13 cellular contexts compared by ENCODE assay signal in the genomic region with DNA sequence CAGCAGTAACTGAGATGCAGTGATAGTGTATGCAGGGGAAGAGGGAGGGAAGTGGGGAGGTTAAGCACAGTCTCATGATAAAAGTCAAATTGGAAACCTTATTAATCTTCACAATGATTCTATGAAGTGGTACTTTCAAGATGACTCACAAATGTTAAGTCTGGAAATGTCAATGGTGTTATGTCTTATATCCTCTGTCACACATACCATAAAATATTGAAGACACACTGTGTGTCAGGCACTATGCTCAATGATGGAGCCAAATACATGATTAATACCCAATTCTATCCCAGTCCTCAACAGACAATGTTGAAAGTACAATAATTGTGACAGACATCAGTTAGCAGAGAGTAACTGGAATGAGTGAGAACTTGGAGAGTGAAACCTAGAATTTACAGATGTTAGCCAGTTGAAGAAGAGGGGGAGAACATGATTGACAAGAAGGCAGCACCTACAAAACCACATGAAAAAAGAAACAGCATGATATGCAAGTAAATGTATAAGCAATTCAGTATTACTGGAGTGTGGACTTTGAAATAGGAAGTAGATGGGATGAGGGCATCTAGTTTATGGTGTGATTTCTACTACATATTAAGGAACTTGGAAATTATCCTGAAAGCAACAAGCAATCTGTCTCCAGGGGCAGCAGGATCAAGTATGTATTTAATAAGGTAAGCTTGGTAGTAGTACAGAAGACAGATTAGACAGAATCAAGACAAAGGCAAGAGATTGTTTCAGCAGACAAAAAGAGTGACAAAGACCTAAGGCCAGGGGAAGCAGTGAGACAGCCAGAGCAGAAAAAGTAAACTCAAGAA.
DNase-seq lines count a peak whose midpoint lies in the region; ATAC-seq and TF ChIP-seq lines count a peak whose summit lies in the region.
"Had no signal": no experiment of that assay in that cellular context is flagged by ENCODE, and none has a peak within 500 bp of the region (broad histone marks: within the 10 kb centered on the region; RNA-seq: fewer than 3 reads in every experiment).

No MANE protein-coding gene starts in this region.

- peak in 1 of 2 donors; percentile 3 for TF ChIP-seq RAD21 in liver (IDR thresholded peaks at IDR 0.05)

- no peaks in the 10 kb centered on the region for H3K9me3 ChIP-seq in liver (ENCODE audit: control insufficient read depth in 4 of 4, low read length in 3 of 4)

- H3K4me1 ChIP-seq in liver (ENCODE audit: control insufficient read depth in 4 of 4, insufficient read depth in 4 of 4, low read length in 3 of 4): peaks cover 0 to 20% (median 15%) of the 10 kb centered on the region in 4 donors

- TF ChIP-seq CTCF in liver (IDR thresholded peaks at IDR 0.05; ENCODE audit: low read depth, low read length, missing input control): no peak

- H3K36me3 ChIP-seq in liver (ENCODE audit: control insufficient read depth in 4 of 4, insufficient read depth in 3 of 4, low read depth in 1 of 4, low read length in 3 of 4): peaks cover 0 to 8% (median 4%) of the 10 kb centered on the region in 4 donors

- no peaks in the 10 kb centered on the region for H3K27me3 ChIP-seq in liver (ENCODE audit: control insufficient read depth in 4 of 4, insufficient read depth in 4 of 4, low read length in 3 of 4)

- H3K9ac ChIP-seq in liver (ENCODE audit: low read depth in 1 of 2, low read length in 2 of 2): no peak overlapping the region

- DNase-seq in hepatic stellate cell (ENCODE audit: low spot score) (no peak), NCI-H146 treated with DMSO at 0.1 percent for 48 hours (lab: John Stamatoyannopoulos, UW; ENCODE audit: unreplicated experiment) (no peak), DMS79 treated with DMSO at 0.1 percent for 48 hours (lab: John Stamatoyannopoulos, UW) (no peak)
- DNase-seq: COR-L47, NCI-H1436, PC-9 had no signal

- H3K27ac ChIP-seq in liver (ENCODE audit: low read depth in 1 of 2, low read length in 2 of 2): peak overlapping the region in 1 of 2 donors; percentile 66
- H3K27ac ChIP-seq: PC-9 had no signal

- peak; percentile 69 for ATAC-seq in GM18502 (IDR thresholded peaks at IDR 0.05; ENCODE audit: poor library complexity, unreplicated experiment)
- ATAC-seq in GM21576 (IDR thresholded peaks at IDR 0.05; ENCODE audit: unreplicated experiment): peak; percentile 64
- peak; percentile 39 for ATAC-seq in HG03469 (IDR thresholded peaks at IDR 0.05; ENCODE audit: unreplicated experiment)
- no peak for ATAC-seq in GM21515 (IDR thresholded peaks at IDR 0.05; ENCODE audit: unreplicated experiment)
- ATAC-seq: WTC11 had no signal

- peak overlapping the region in 1 of 3 donors; percentile 41 for H3K4me3 ChIP-seq in liver (ENCODE audit: low read depth in 1 of 3, low read length in 3 of 3)
- H3K4me3 ChIP-seq: lung, PC-9 had no signal

TF ChIP-seq in liver, 16 proteins besides CTCF, POLR2A, EP300 and RAD21:
- no peak for TF ChIP-seq TAF1 (conservative IDR thresholded peaks at IDR 0.05)
- TF ChIP-seq, protein P1, sequence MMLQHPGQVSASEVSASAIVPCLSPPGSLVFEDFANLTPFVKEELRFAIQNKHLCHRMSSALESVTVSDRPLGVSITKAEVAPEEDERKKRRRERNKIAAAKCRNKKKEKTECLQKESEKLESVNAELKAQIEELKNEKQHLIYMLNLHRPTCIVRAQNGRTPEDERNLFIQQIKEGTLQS (IDR thresholded peaks at IDR 0.05): no peak
- TF ChIP-seq HNF4A (conservative IDR thresholded peaks at IDR 0.05): peak; percentile 74 to 86
- TF ChIP-seq YY1 (IDR thresholded peaks at IDR 0.05): peak; percentile 31
- peak in 1 of 2 donors; percentile 33 for TF ChIP-seq RXRA (IDR thresholded peaks at IDR 0.05)
- no peak for TF ChIP-seq EGR1 (IDR thresholded peaks at IDR 0.05; ENCODE audit: low read depth in 2 of 2)
- TF ChIP-seq, protein P2, sequence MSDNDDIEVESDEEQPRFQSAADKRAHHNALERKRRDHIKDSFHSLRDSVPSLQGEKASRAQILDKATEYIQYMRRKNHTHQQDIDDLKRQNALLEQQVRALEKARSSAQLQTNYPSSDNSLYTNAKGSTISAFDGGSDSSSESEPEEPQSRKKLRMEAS (IDR thresholded peaks at IDR 0.05): no peak
- peak in 1 of 2 donors; percentile 18 for TF ChIP-seq JUND (IDR thresholded peaks at IDR 0.05)
- TF ChIP-seq FOXA1 (IDR thresholded peaks at IDR 0.05): no peak
- peak; percentile 36 for TF ChIP-seq HNF4G (IDR thresholded peaks at IDR 0.05)
- TF ChIP-seq, protein P3, sequence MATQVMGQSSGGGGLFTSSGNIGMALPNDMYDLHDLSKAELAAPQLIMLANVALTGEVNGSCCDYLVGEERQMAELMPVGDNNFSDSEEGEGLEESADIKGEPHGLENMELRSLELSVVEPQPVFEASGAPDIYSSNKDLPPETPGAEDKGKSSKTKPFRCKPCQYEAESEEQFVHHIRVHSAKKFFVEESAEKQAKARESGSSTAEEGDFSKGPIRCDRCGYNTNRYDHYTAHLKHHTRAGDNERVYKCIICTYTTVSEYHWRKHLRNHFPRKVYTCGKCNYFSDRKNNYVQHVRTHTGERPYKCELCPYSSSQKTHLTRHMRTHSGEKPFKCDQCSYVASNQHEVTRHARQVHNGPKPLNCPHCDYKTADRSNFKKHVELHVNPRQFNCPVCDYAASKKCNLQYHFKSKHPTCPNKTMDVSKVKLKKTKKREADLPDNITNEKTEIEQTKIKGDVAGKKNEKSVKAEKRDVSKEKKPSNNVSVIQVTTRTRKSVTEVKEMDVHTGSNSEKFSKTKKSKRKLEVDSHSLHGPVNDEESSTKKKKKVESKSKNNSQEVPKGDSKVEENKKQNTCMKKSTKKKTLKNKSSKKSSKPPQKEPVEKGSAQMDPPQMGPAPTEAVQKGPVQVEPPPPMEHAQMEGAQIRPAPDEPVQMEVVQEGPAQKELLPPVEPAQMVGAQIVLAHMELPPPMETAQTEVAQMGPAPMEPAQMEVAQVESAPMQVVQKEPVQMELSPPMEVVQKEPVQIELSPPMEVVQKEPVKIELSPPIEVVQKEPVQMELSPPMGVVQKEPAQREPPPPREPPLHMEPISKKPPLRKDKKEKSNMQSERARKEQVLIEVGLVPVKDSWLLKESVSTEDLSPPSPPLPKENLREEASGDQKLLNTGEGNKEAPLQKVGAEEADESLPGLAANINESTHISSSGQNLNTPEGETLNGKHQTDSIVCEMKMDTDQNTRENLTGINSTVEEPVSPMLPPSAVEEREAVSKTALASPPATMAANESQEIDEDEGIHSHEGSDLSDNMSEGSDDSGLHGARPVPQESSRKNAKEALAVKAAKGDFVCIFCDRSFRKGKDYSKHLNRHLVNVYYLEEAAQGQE (IDR thresholded peaks at IDR 0.05): no peak
- TF ChIP-seq NR2F2 (IDR thresholded peaks at IDR 0.05): no peak
- peak; percentile 23 for TF ChIP-seq SP1 (IDR thresholded peaks at IDR 0.05)
- TF ChIP-seq, protein P4, sequence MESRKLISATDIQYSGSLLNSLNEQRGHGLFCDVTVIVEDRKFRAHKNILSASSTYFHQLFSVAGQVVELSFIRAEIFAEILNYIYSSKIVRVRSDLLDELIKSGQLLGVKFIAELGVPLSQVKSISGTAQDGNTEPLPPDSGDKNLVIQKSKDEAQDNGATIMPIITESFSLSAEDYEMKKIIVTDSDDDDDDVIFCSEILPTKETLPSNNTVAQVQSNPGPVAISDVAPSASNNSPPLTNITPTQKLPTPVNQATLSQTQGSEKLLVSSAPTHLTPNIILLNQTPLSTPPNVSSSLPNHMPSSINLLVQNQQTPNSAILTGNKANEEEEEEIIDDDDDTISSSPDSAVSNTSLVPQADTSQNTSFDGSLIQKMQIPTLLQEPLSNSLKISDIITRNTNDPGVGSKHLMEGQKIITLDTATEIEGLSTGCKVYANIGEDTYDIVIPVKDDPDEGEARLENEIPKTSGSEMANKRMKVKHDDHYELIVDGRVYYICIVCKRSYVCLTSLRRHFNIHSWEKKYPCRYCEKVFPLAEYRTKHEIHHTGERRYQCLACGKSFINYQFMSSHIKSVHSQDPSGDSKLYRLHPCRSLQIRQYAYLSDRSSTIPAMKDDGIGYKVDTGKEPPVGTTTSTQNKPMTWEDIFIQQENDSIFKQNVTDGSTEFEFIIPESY (IDR thresholded peaks at IDR 0.05): no peak
- TF ChIP-seq GABPA (IDR thresholded peaks at IDR 0.05 in 1 of 2, conservative IDR thresholded peaks at IDR 0.05 in 1 of 2): no peak
- TF ChIP-seq FOXA2 (IDR thresholded peaks at IDR 0.05): no peak
